9 cellular contexts compared by ENCODE assay signal in genomic region chr6:133817460-133818047, GRCh38.
A peak's percentile ranks its signal among the peaks of the same experiment; 100 is the strongest.
DNase-seq lines count a peak whose midpoint lies in the region; ATAC-seq and TF ChIP-seq lines count a peak whose summit lies in the region.
"Had no signal": no experiment of that assay in that cellular context is flagged by ENCODE, and none has a peak within 500 bp of the region (broad histone marks: within the 10 kb centered on the region; RNA-seq: fewer than 3 reads in every experiment).

No MANE protein-coding gene starts in this region.

- ATAC-seq in HG03442 (IDR thresholded peaks at IDR 0.05; ENCODE audit: unreplicated experiment) (peak; percentile 59), HG02870 (IDR thresholded peaks at IDR 0.05; ENCODE audit: unreplicated experiment) (no peak)

- DNase-seq in NCI-H748 (lab: John Stamatoyannopoulos, UW; ENCODE audit: unreplicated experiment) (peak; percentile 42), NCI-H748 treated with DMSO at 0.1 percent for 48 hours (lab: John Stamatoyannopoulos, UW) (no peak), iPS DF 4.7 (ENCODE audit: extremely low read depth, low spot score) (peak; percentile 22), type B pancreatic cell (ENCODE audit: extremely low spot score, unreplicated experiment) (no peak), NCI-H1092 treated with DMSO at 0.1 percent for 48 hours (lab: John Stamatoyannopoulos, UW) (no peak)
- DNase-seq in activated CD8-positive, alpha-beta memory T cell treated with anti-CD3 and anti-CD28 coated beads, Interleukin-2, amount 50 U/mL, for 4 hours, result peak; percentile 28

- H3K4me1 Mint-ChIP-seq in type B pancreatic cell (ENCODE audit: unreplicated experiment), result no peaks in the 10 kb centered on the region
- H3K4me1 Mint-ChIP-seq: CD4-positive, alpha-beta memory T cell had no signal

- peak; percentile 80 for TF ChIP-seq CTCF in type B pancreatic cell (conservative IDR thresholded peaks at IDR 0.05)

- no peaks in the 10 kb centered on the region for H3K9me3 Mint-ChIP-seq in type B pancreatic cell

- H3K4me3 Mint-ChIP-seq in type B pancreatic cell, result no peak overlapping the region
- H3K4me3 Mint-ChIP-seq: CD4-positive, alpha-beta memory T cell had no signal

- H3K27me3 Mint-ChIP-seq in type B pancreatic cell, result peaks cover 3% of the 10 kb centered on the region

- no peaks in the 10 kb centered on the region for H3K36me3 Mint-ChIP-seq in type B pancreatic cell
- H3K36me3 Mint-ChIP-seq: CD4-positive, alpha-beta memory T cell had no signal

- no peak overlapping the region for H3K27ac Mint-ChIP-seq in type B pancreatic cell
- H3K27ac Mint-ChIP-seq: CD4-positive, alpha-beta memory T cell had no signal

Comparison
In these comparisons a context has a peak if more than half of its experiments do, and no peak if none do; other contexts are left out.
1. DNase-seq: peak in NCI-H748 (single experiment), activated CD8-positive, alpha-beta memory T cell treated with anti-CD3 and anti-CD28 coated beads, Interleukin-2, amount 50 U/mL, for 4 hours (single experiment) and iPS DF 4.7 (single experiment); none in NCI-H748 treated with DMSO at 0.1 percent for 48 hours (single experiment), type B pancreatic cell (single experiment) and NCI-H1092 treated with DMSO at 0.1 percent for 48 hours (single experiment).